ENCODE assay signal across 8 cellular contexts in genomic region chr10:97686962-97687784, GRCh38. TPM values are rescaled to one million over a fixed set of nuclear protein-coding genes. Genes with fewer than 3 reads are reported as not detected.
DNase-seq lines count a peak whose midpoint lies in the region; ATAC-seq and TF ChIP-seq lines count a peak whose summit lies in the region.

Gene AVPI1 (minus strand): TSS chr10:97687241. CDS start chr10:97679905, 7,336 bp downstream.

- peaks cover 24% of the 10 kb centered on the region for H3K4me1 ChIP-seq in Loucy (ENCODE audit: insufficient read depth, low read length, poor library complexity, severe bottlenecking)
- peaks cover 42% of the 10 kb centered on the region for H3K4me1 ChIP-seq in RWPE2 (ENCODE audit: insufficient read depth, poor library complexity, severe bottlenecking)

- H3F3A ChIP-seq in Loucy (ENCODE audit: low read depth): no peaks in the 10 kb centered on the region

- TF ChIP-seq CTCF in Loucy (conservative IDR thresholded peaks at IDR 0.05; ENCODE audit: low read length) (no peak), RWPE2 (IDR thresholded peaks at IDR 0.05; ENCODE audit: poor library complexity, severe bottlenecking) (no peak), fibroblast of the aortic adventitia (IDR thresholded peaks at IDR 0.05; ENCODE audit: insufficient read depth, low read length) (no peak), nephron (IDR thresholded peaks at IDR 0.05; ENCODE audit: unreplicated experiment in 3 of 3) (no peak)

- no peaks in the 10 kb centered on the region for H3K36me3 ChIP-seq in H7 (replicated peaks; ENCODE audit: control insufficient read depth, insufficient read depth, low read length)
- no peaks in the 10 kb centered on the region for H3K36me3 ChIP-seq in Loucy (ENCODE audit: insufficient read depth, low read length)
- H3K36me3 ChIP-seq in RWPE2 (ENCODE audit: low read depth): peaks cover 37% of the 10 kb centered on the region

- H3K27me3 Mint-ChIP-seq in nephron (ENCODE audit: low read depth): no peaks in the 10 kb centered on the region

- H4K20me1 ChIP-seq in Loucy (ENCODE audit: insufficient read depth, low read length, poor library complexity, severe bottlenecking): no peaks in the 10 kb centered on the region

- peak within 1 kb of the TSS; percentile 87 to 91 (median 89) for H3K4me3 Mint-ChIP-seq in nephron

- H3K27ac ChIP-seq in RWPE2 (ENCODE audit: poor library complexity, severe bottlenecking): peak within 1 kb of the TSS; percentile 86

- peak within 1 kb of the TSS; percentile 90 for H3K9ac ChIP-seq in Loucy (ENCODE audit: low read depth, low read length, poor library complexity, severe bottlenecking)

- no peaks in the 10 kb centered on the region for H3K9me3 ChIP-seq in Loucy (ENCODE audit: insufficient read depth, low read depth, low read length)
- H3K9me3 ChIP-seq in RWPE2 (ENCODE audit: severe bottlenecking): no peaks in the 10 kb centered on the region

- H3K9me3 Mint-ChIP-seq in nephron: no peaks in the 10 kb centered on the region

- peak within 1 kb of the TSS; percentile 96 for H2AFZ ChIP-seq in Loucy (ENCODE audit: low read length)

- ATAC-seq in RWPE2 (ENCODE audit: low read depth): peak; percentile 70
- ATAC-seq in stimulated activated naive CD8-positive, alpha-beta T cell treated with anti-CD3 and anti-CD28 coated beads, Interleukin-15, Interleukin-2, amounts not matched to agents 100 U/mL and 50 U/mL, for 24 hours: peak; percentile 94

- H3K4me3 ChIP-seq in H7 (ENCODE audit: insufficient read depth, low read depth, low read length): peak within 1 kb of the TSS; percentile 90
- H3K4me3 ChIP-seq in Loucy (ENCODE audit: low read length, poor library complexity, severe bottlenecking): peak within 1 kb of the TSS; percentile 79
- H3K4me3 ChIP-seq in RWPE2 (ENCODE audit: severe bottlenecking): peak within 1 kb of the TSS; percentile 72
- peak within 1 kb of the TSS; percentile 96 for H3K4me3 ChIP-seq in fibroblast of the aortic adventitia (ENCODE audit: low read depth, low read length)

- no peaks in the 10 kb centered on the region for H3K9me2 ChIP-seq in Loucy (replicated peaks; ENCODE audit: low read depth, low read length)

- DNase-seq in ELR (ENCODE audit: low read depth) (peak; percentile 98), H7 (peak; percentile 99), RWPE2 (ENCODE audit: low spot score) (peak; percentile 97), fibroblast of the aortic adventitia (ENCODE audit: low read depth) (peak; percentile 97)
- DNase-seq in activated effector memory CD4-positive, alpha-beta T cell treated with Interleukin-2 at 50 U/mL for 16 hours: peak; percentile 91
- DNase-seq in stimulated activated naive CD8-positive, alpha-beta T cell treated with anti-CD3 and anti-CD28 coated beads, Interleukin-15, Interleukin-2, amounts not matched to agents 100 U/mL and 50 U/mL, for 24 hours: peak; percentile 96

- peaks cover 25% of the 10 kb centered on the region for H3K4me1 Mint-ChIP-seq in nephron

- H3K4me2 ChIP-seq in Loucy (ENCODE audit: low read depth, low read length, poor library complexity, severe bottlenecking): peak within 1 kb of the TSS; percentile 95

- H3K27me3 ChIP-seq in H7 (ENCODE audit: control insufficient read depth, insufficient read depth, low read length): no peaks in the 10 kb centered on the region; the same call in 1 of the 2 replicates
- no peaks in the 10 kb centered on the region for H3K27me3 ChIP-seq in Loucy (ENCODE audit: insufficient read depth, low read length, poor library complexity, severe bottlenecking)
- H3K27me3 ChIP-seq in RWPE2 (ENCODE audit: insufficient read depth, poor library complexity, severe bottlenecking): no peaks in the 10 kb centered on the region

- H3K36me3 Mint-ChIP-seq in nephron (ENCODE audit: low read depth): no peaks in the 10 kb centered on the region

- H3K79me2 ChIP-seq in Loucy (ENCODE audit: insufficient read depth, low read length): no peaks in the 10 kb centered on the region

- peak within 1 kb of the TSS; percentile 78 to 91 (median 83) for H3K27ac Mint-ChIP-seq in nephron

RNA-seq across cellular contexts. Expression of gene AVPI1, which starts in this region (rescaled TPM):
- total RNA-seq in H7 (2014; rRNA removed; shearing (Covaris generic)): 10.6 and 13.6 TPM in 2 replicates
- total RNA-seq in fibroblast of the aortic adventitia (ENCODE audit: low replicate concordance): 20.2 TPM in 2 replicates

Comparison
In these comparisons a context has a peak if more than half of its experiments do, and no peak if none do; other contexts are left out.
1. Peak in every context shown above with its lines: DNase-seq, ATAC-seq, H3K4me3 ChIP-seq and H3K27ac ChIP-seq.